In genomic region chr9:95923794-95924193, GRCh38 we compare ENCODE assay signal across 1 cellular context.
TF ChIP-seq lines count a peak whose summit lies in the region.

No MANE protein-coding gene starts in this region.

TF ChIP-seq in HepG2, 621 proteins besides CTCF, POLR2A, EP300 and RAD21 (continued from another document and continues in another):
- TF ChIP-seq ZNF512 (CRISPR knock-in tag; IDR thresholded peaks at IDR 0.05): no peak
- TF ChIP-seq DDIT3 (CRISPR knock-in tag; IDR thresholded peaks at IDR 0.05): no peak
- no peak for TF ChIP-seq ZNF343 (CRISPR knock-in tag; IDR thresholded peaks at IDR 0.05)
- TF ChIP-seq SMAD9 (CRISPR knock-in tag; IDR thresholded peaks at IDR 0.05): no peak
- TF ChIP-seq ZNF773 (CRISPR knock-in tag; IDR thresholded peaks at IDR 0.05; ENCODE audit: borderline replicate concordance): no peak
- no peak for TF ChIP-seq NFYB (CRISPR knock-in tag; IDR thresholded peaks at IDR 0.05)
- no peak for TF ChIP-seq ZNF879 (CRISPR knock-in tag; IDR thresholded peaks at IDR 0.05)
- no peak for TF ChIP-seq ZNF687 (CRISPR knock-in tag; IDR thresholded peaks at IDR 0.05)
- TF ChIP-seq MAF1 (CRISPR knock-in tag; IDR thresholded peaks at IDR 0.05; ENCODE audit: borderline replicate concordance): no peak
- no peak for TF ChIP-seq ZNF20 (CRISPR knock-in tag; IDR thresholded peaks at IDR 0.05)
- TF ChIP-seq PRDM4 (CRISPR knock-in tag; IDR thresholded peaks at IDR 0.05; ENCODE audit: borderline replicate concordance): no peak
- TF ChIP-seq NCOA5 (CRISPR knock-in tag; IDR thresholded peaks at IDR 0.05): no peak
- peak; percentile 51; the same call in 1 of the 2 replicates for TF ChIP-seq MIER3 (CRISPR knock-in tag; IDR thresholded peaks at IDR 0.05; ENCODE audit: borderline replicate concordance)
- peak; percentile 69 to 70; a peak in 3 of 4 replicates for TF ChIP-seq NR2F1 (CRISPR knock-in tag; IDR thresholded peaks at IDR 0.05)
- TF ChIP-seq ZNF124 (CRISPR knock-in tag; IDR thresholded peaks at IDR 0.05): no peak
- TF ChIP-seq AKAP8 (CRISPR knock-in tag; IDR thresholded peaks at IDR 0.05): no peak
- TF ChIP-seq BRF2 (CRISPR knock-in tag; IDR thresholded peaks at IDR 0.05): no peak
- no peak for TF ChIP-seq ZNF143 (CRISPR knock-in tag; IDR thresholded peaks at IDR 0.05)
- no peak for TF ChIP-seq PCBP1 (IDR thresholded peaks at IDR 0.05; ENCODE audit: borderline replicate concordance, low read depth, low read length)
- TF ChIP-seq ZXDC (CRISPR knock-in tag; IDR thresholded peaks at IDR 0.05): no peak
- TF ChIP-seq PHF20 (CRISPR knock-in tag; IDR thresholded peaks at IDR 0.05): no peak
- TF ChIP-seq AGO2 (optimal IDR thresholded peaks at IDR 0.05; ENCODE audit: low read depth, low read length): no peak
- TF ChIP-seq ATF6 (CRISPR knock-in tag; conservative IDR thresholded peaks at IDR 0.05): no peak
- peak; percentile 19; the same call in 1 of the 2 replicates for TF ChIP-seq CEBPB (IDR thresholded peaks at IDR 0.05; ENCODE audit: borderline replicate concordance, low read depth, low read length)
- TF ChIP-seq RXRA (CRISPR knock-in tag; IDR thresholded peaks at IDR 0.05): no peak; the same call in 1 of the 2 replicates
- TF ChIP-seq GLMP (CRISPR knock-in tag; IDR thresholded peaks at IDR 0.05; ENCODE audit: borderline replicate concordance): no peak
- no peak for TF ChIP-seq THAP11 (CRISPR knock-in tag; IDR thresholded peaks at IDR 0.05)
- no peak for TF ChIP-seq ZNF232 (CRISPR knock-in tag; IDR thresholded peaks at IDR 0.05; ENCODE audit: borderline replicate concordance)
- TF ChIP-seq PBX2 (CRISPR knock-in tag; IDR thresholded peaks at IDR 0.05): no peak
- no peak for TF ChIP-seq AGO1 (IDR thresholded peaks at IDR 0.05; ENCODE audit: low read depth, low read length, poor library complexity, severe bottlenecking)
- no peak for TF ChIP-seq PAX8 (CRISPR knock-in tag; IDR thresholded peaks at IDR 0.05; ENCODE audit: borderline replicate concordance)
- TF ChIP-seq BHLHE40 (IDR thresholded peaks at IDR 0.05; ENCODE audit: low read length): no peak
